In the genomic region with DNA sequence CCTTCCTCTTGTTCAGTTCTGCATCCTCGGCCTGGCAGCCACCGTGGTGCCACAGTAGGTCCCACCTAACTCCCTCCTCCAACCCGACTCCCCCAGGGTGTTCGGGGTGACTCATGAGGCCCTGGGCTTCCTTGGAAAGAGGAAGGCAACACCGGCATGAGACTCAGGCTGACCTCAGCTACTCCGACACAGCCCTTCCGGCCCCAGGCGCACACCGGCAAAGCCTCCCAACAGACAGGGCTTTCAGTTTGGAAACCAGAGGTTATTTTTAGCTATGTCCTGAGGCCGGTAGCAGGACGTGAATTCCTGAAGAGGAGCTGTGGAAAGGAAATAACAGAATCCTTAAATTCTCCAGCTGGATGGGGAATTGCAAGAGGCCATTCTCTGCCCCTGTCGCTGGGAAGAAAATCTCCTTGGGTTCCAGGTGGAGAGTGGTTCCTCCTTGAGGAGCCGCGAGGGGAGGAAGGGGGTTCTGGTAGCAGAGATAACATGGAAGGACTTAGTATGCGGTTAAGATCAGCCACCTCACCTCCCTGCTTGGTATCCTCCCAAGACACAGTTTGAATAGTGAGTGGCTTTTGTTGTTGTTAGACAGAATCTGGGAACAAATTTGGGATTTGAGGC, we compare ENCODE assay signal across 10 cellular contexts. TPM values are rescaled to one million over a fixed set of nuclear protein-coding genes. Genes with fewer than 3 reads are reported as not detected.
A peak's percentile ranks its signal among the peaks of the same experiment; 100 is the strongest.
DNase-seq lines count a peak whose midpoint lies in the region; ATAC-seq and TF ChIP-seq lines count a peak whose summit lies in the region.
"Had no signal": no experiment of that assay in that cellular context is flagged by ENCODE, and none has a peak within 500 bp of the region (broad histone marks: within the 10 kb centered on the region; RNA-seq: fewer than 3 reads in every experiment).

No MANE protein-coding gene starts in this region.

- DNase-seq in HCEC 1CT (peak; percentile 37), adrenal gland (peak in 6 of 7 donors; percentile 28 to 75 (median 34)), heart right ventricle (peak; percentile 69 to 87), gastrocnemius medialis (peak; percentile 66 to 87), Ammon's horn (ENCODE audit: low spot score) (no peak)
- no peak for DNase-seq in activated naive CD4-positive, alpha-beta T cell treated with anti-CD3 and anti-CD28 coated beads for 36 hours
- DNase-seq: stimulated activated CD4-positive, alpha-beta T cell treated with anti-CD3 and anti-CD28 coated beads, Interleukin-12 subunit alpha, Interleukin-12 subunit beta, amount 100 ng/mL, for 4 hours had no signal

- in situ Hi-C loops in gastrocnemius medialis (cut with MboI; ENCODE audit: low sequenced_read_pairs in 4 of 4), result no loop called here

- 53 to 75% (median 59%) methylated on average over 12 to 15 of the region's 15 CpGs for WGBS in adrenal gland, 4 donors
- WGBS in heart right ventricle, 2 donors, result 17 to 21% methylated on average over 15 of the region's 15 CpGs

- H3K4me3 ChIP-seq in adrenal gland (no peak overlapping the region), heart right ventricle (peak overlapping the region in 2 of 10 donors; percentile 6 to 9), gastrocnemius medialis (peak overlapping the region in 2 of 4 donors; percentile 10 to 30)

- TF ChIP-seq POLR2A in adrenal gland (IDR thresholded peaks at IDR 0.05) (no peak), gastrocnemius medialis (IDR thresholded peaks at IDR 0.05) (peak; percentile 20 to 38)

- H3K27ac ChIP-seq in adrenal gland, result peak overlapping the region in 2 of 5 donors; percentile 35 to 84
- H3K27ac ChIP-seq in heart right ventricle, result peak overlapping the region; percentile 70 to 88 (median 84)
- H3K27ac ChIP-seq in gastrocnemius medialis, result peak overlapping the region; percentile 81 to 86 (median 84)

- H3K9me3 ChIP-seq in adrenal gland (replicated peaks in 1 of 3) (no peaks in the 10 kb centered on the region), heart right ventricle (no peaks in the 10 kb centered on the region), gastrocnemius medialis (no peaks in the 10 kb centered on the region)

- H3K4me1 ChIP-seq in adrenal gland (replicated peaks in 1 of 2), result peaks cover 0 to 24% of the 10 kb centered on the region in 2 donors
- peaks cover 43 to 99% (median 75%) of the 10 kb centered on the region in 9 donors for H3K4me1 ChIP-seq in heart right ventricle
- peaks cover 60% of the 10 kb centered on the region in 2 donors for H3K4me1 ChIP-seq in gastrocnemius medialis

- CTCF ChIA-PET in activated naive CD4-positive, alpha-beta T cell treated with anti-CD3 and anti-CD28 coated beads for 36 hours (lab: Charles Lee), result interaction anchor here (0.6 to 0.8 kb wide), 2 partner anchors 25 to 30 kb away, joined by 3 read pairs; no protein-coding TSS in a partner anchor

- H3K36me3 ChIP-seq in adrenal gland (replicated peaks in 1 of 2) (peaks cover 0 to 4% of the 10 kb centered on the region in 2 donors), heart right ventricle (peaks cover 0 to 29% (median 21%) of the 10 kb centered on the region in 9 donors), gastrocnemius medialis (peaks cover 0 to 24% of the 10 kb centered on the region in 2 donors)

- TF ChIP-seq CTCF in adrenal gland (IDR thresholded peaks at IDR 0.05), result no peak
- no peak for TF ChIP-seq CTCF in heart right ventricle (IDR thresholded peaks at IDR 0.05)
- no peak for TF ChIP-seq CTCF in gastrocnemius medialis (IDR thresholded peaks at IDR 0.05 in 4 of 5, conservative IDR thresholded peaks at IDR 0.05 in 1 of 5)

- H3K9me3 Mint-ChIP-seq in activated naive CD4-positive, alpha-beta T cell treated with anti-CD3 and anti-CD28 coated beads for 36 hours, result no peaks in the 10 kb centered on the region
- H3K9me3 Mint-ChIP-seq: T-helper 1 cell treated with Interleukin-12 subunit alpha and Interleukin-12 subunit beta and Interleukin-4 antibody, amounts not matched to agents 30 μg/mL and 1 μg/mL, for 36 hours had no signal

- H3K27ac Mint-ChIP-seq in activated naive CD4-positive, alpha-beta T cell treated with anti-CD3 and anti-CD28 coated beads for 36 hours, result no peak overlapping the region
- H3K27ac Mint-ChIP-seq: T-helper 1 cell treated with Interleukin-12 subunit alpha and Interleukin-12 subunit beta and Interleukin-4 antibody, amounts not matched to agents 30 μg/mL and 1 μg/mL, for 36 hours had no signal

- peaks cover 7% of the 10 kb centered on the region for H3K27me3 Mint-ChIP-seq in activated naive CD4-positive, alpha-beta T cell treated with anti-CD3 and anti-CD28 coated beads for 36 hours (ENCODE audit: low read depth)

- H3K36me3 Mint-ChIP-seq in activated naive CD4-positive, alpha-beta T cell treated with anti-CD3 and anti-CD28 coated beads for 36 hours (ENCODE audit: low read depth), result no peaks in the 10 kb centered on the region

- intact Hi-C loops in adrenal gland (cut with DNase I), result no loop called here
- intact Hi-C loops in heart right ventricle (cut with DNase I), result loop anchor here in 1 of 10 donors (2.0 kb wide), 1 partner anchor 15 kb away; no protein-coding TSS in a partner anchor
- intact Hi-C loops in gastrocnemius medialis (cut with DNase I; ENCODE audit: low total_unique reads), result loop anchor here (1.0 kb wide), 1 partner anchor 25 kb away; a partner anchor contains a TSS
- intact Hi-C loops in activated naive CD4-positive, alpha-beta T cell treated with anti-CD3 and anti-CD28 coated beads for 36 hours (cut with micrococcal nuclease), result no loop called here

- no peaks in the 10 kb centered on the region for H3K4me1 Mint-ChIP-seq in activated naive CD4-positive, alpha-beta T cell treated with anti-CD3 and anti-CD28 coated beads for 36 hours (ENCODE audit: low read depth)

- H3K27me3 ChIP-seq in adrenal gland, result no peaks in the 10 kb centered on the region
- H3K27me3 ChIP-seq in heart right ventricle, result no peaks in the 10 kb centered on the region
- no peaks in the 10 kb centered on the region for H3K27me3 ChIP-seq in gastrocnemius medialis

- no peak overlapping the region for H3K4me3 Mint-ChIP-seq in activated naive CD4-positive, alpha-beta T cell treated with anti-CD3 and anti-CD28 coated beads for 36 hours
- H3K4me3 Mint-ChIP-seq: T-helper 1 cell treated with Interleukin-12 subunit alpha and Interleukin-12 subunit beta and Interleukin-4 antibody, amounts not matched to agents 30 μg/mL and 1 μg/mL, for 36 hours had no signal

- ATAC-seq in heart right ventricle, result peak; percentile 83 to 92 (median 88)
- peak; percentile 83 to 87 for ATAC-seq in gastrocnemius medialis
- ATAC-seq in HG03521 (IDR thresholded peaks at IDR 0.05; ENCODE audit: unreplicated experiment), result no peak
- no peak for ATAC-seq in HG03469 (IDR thresholded peaks at IDR 0.05; ENCODE audit: unreplicated experiment)

RNA-seq across cellular contexts. Expression of a gene that starts 24.4 kb away (rescaled TPM):
- total RNA-seq in adrenal gland (1 to 10 TPM; 2.7 to 9.4 (median 5.3) TPM), heart right ventricle (10 to 100 TPM; 13.4 to 31.6 (median 18.3) TPM), gastrocnemius medialis (10 to 100 TPM; 12.4 to 20.0 (median 16.2) TPM)
- polyA plus RNA-seq in adrenal gland (1 to 10 TPM; 2.8 to 4.3 (median 4.3) TPM), heart right ventricle (10 to 100 TPM in 1 of 2 donors, 1 to 10 TPM in 1; 6.1 to 11.0 TPM)
- under 1 TPM; 0.26 to 0.35 TPM for total RNA-seq in activated naive CD4-positive, alpha-beta T cell treated with anti-CD3 and anti-CD28 coated beads for 36 hours

Comparison
In these comparisons a context has a peak if more than half of its experiments do, and no peak if none do; other contexts are left out.
1. DNase-seq: peak in HCEC 1CT (single experiment), adrenal gland (6 of 7), heart right ventricle (2 of 2) and gastrocnemius medialis (2 of 2); none in activated naive CD4-positive, alpha-beta T cell treated with anti-CD3 and anti-CD28 coated beads for 36 hours (single experiment) and Ammon's horn (single experiment).
2. POLR2A ChIP-seq: peak in gastrocnemius medialis (2 of 2); none in adrenal gland (0 of 2).
3. ATAC-seq: peak in heart right ventricle (8 of 8) and gastrocnemius medialis (2 of 2); none in HG03521 (single experiment) and HG03469 (single experiment).